In genomic region chr19:8022275-8022674, GRCh38 we compare ENCODE assay signal across 22 cellular contexts. TPM values are rescaled to one million over a fixed set of nuclear protein-coding genes. Genes with fewer than 3 reads are reported as not detected.
A peak's percentile ranks its signal among the peaks of the same experiment; 100 is the strongest.
DNase-seq lines count a peak whose midpoint lies in the region; ATAC-seq, FAIRE-seq and TF ChIP-seq lines count a peak whose summit lies in the region.
"Had no signal": no experiment of that assay in that cellular context is flagged by ENCODE, and none has a peak within 500 bp of the region (broad histone marks: within the 10 kb centered on the region; RNA-seq: fewer than 3 reads in every experiment).

No MANE protein-coding gene starts in this region.

- intact Hi-C loops in K562 (cut with micrococcal nuclease): no loop called here
- intact Hi-C loops in right lobe of liver (cut with DNase I): no loop called here

- H3K14ac ChIP-seq in trophoblast cell (ENCODE audit: low read length): no peak overlapping the region

- H2BK120ac ChIP-seq in trophoblast cell (ENCODE audit: insufficient read depth, low read length, poor library complexity): no peak overlapping the region

- peak overlapping the region in 1 of 2 experiments; percentile 53; a peak in 2 of 4 replicates for H3K9ac ChIP-seq in K562 (ENCODE audit: insufficient read depth in 1 of 2, low read depth in 2 of 2, low read length in 2 of 2)
- no peak overlapping the region for H3K9ac ChIP-seq in trophoblast cell (ENCODE audit: low read length)

- no peak overlapping the region for H3K18ac ChIP-seq in trophoblast cell (ENCODE audit: low read length)

- H3K4ac ChIP-seq in trophoblast cell (ENCODE audit: low read depth, low read length): no peak overlapping the region

- H3K4me3 ChIP-seq in HEK293 (ENCODE audit: low read depth, low read length) (no peak overlapping the region), K562 (no peak overlapping the region), right lobe of liver (no peak overlapping the region), trophoblast cell (ENCODE audit: low read depth, low read length) (no peak overlapping the region)
- H3K4me3 ChIP-seq: MG63, Peyer's patch had no signal

- CTCF ChIA-PET in HEK293 (lab: Yijun Ruan, JAX): no interaction called here
- CTCF ChIA-PET in K562 (lab: Yijun Ruan, JAX; ENCODE audit: low intra/inter-chr PET ratio): interaction anchor here (0.6 kb wide), 1 partner anchor 1057 kb away, joined by 3 read pairs; no protein-coding TSS in a partner anchor

- H3K79me2 ChIP-seq in K562 (ENCODE audit: control insufficient read depth, insufficient read depth, low read length): no peaks in the 10 kb centered on the region
- H3K79me2 ChIP-seq in trophoblast cell (ENCODE audit: control insufficient read depth, insufficient read depth, low read length, poor library complexity): no peaks in the 10 kb centered on the region

- no peak for TF ChIP-seq EP300 in K562 (IDR thresholded peaks at IDR 0.05; ENCODE audit: low read length)

- no peaks in the 10 kb centered on the region for H3K9me1 ChIP-seq in K562 (ENCODE audit: control insufficient read depth, insufficient read depth, low read length)

- POLR2A ChIA-PET in HEK293 (lab: Yijun Ruan, JAX) (interaction anchor here (0.7 kb wide), 1 partner anchor 29 kb away, joined by 10 read pairs; no protein-coding TSS in a partner anchor), K562 (lab: Yijun Ruan, JAX) (no interaction called here)

- FAIRE-seq in K562 (lab: Jason Lieb, UNC): peak; percentile 55
- FAIRE-seq: GM12892, GM19239, H54 had no signal

- no peaks in the 10 kb centered on the region for H4K20me1 ChIP-seq in K562 (replicated peaks; ENCODE audit: control insufficient read depth, insufficient read depth, low read length)

- H3K27me3 ChIP-seq in K562 (ENCODE audit: control insufficient read depth in 2 of 2, insufficient read depth in 2 of 2, low read length in 2 of 2) (no peaks in the 10 kb centered on the region), right lobe of liver (no peaks in the 10 kb centered on the region), trophoblast cell (ENCODE audit: insufficient read depth, low read length) (no peaks in the 10 kb centered on the region)
- H3K27me3 ChIP-seq: MG63, Peyer's patch had no signal

- TF ChIP-seq CTCF in HEK293 (tag by site-specific recombination; IDR thresholded peaks at IDR 0.05) (no peak), K562 (IDR thresholded peaks at IDR 0.05 in 2 of 3, conservative IDR thresholded peaks at IDR 0.05 in 1 of 3; ENCODE audit: insufficient read depth in 2 of 3, low read depth in 1 of 3, low read length in 3 of 3) (peak in 1 of 3 experiments; percentile 23; a peak in 1 of 6 replicates), right lobe of liver (IDR thresholded peaks at IDR 0.05) (no peak)

- peak in 1 of 2 experiments; percentile 33; a peak in 1 of 4 replicates for TF ChIP-seq RAD21 in K562 (CRISPR knock-in tag; conservative IDR thresholded peaks at IDR 0.05 in 1 of 2, IDR thresholded peaks at IDR 0.05 in 1 of 2)

- no peak overlapping the region for H2BK5ac ChIP-seq in trophoblast cell (ENCODE audit: low read depth, low read length, poor library complexity)

- H3K79me1 ChIP-seq in trophoblast cell (ENCODE audit: low read length): peaks cover 3% of the 10 kb centered on the region

- H4K91ac ChIP-seq in trophoblast cell (ENCODE audit: low read depth, low read length): no peak overlapping the region

- no peak overlapping the region for H3K23ac ChIP-seq in trophoblast cell (ENCODE audit: low read length)

- TF ChIP-seq POLR2A in K562 (conservative IDR thresholded peaks at IDR 0.05) (no peak), right lobe of liver (IDR thresholded peaks at IDR 0.05) (no peak)

- H3K27ac ChIP-seq in HEK293 (ENCODE audit: extremely low read depth, low read depth, low read length) (no peak overlapping the region), K562 (ENCODE audit: extremely low read depth, low read depth, low read length) (peak overlapping the region; percentile 36; the same call in 1 of the 3 replicates), right lobe of liver (peak overlapping the region in 2 of 3 donors; percentile 34 to 43), trophoblast cell (ENCODE audit: low read depth, low read length) (no peak overlapping the region)
- H3K27ac ChIP-seq: Peyer's patch had no signal

- no peak overlapping the region for H4K8ac ChIP-seq in trophoblast cell (ENCODE audit: low read depth, low read length)

- H3K9me3 ChIP-seq in HEK293 (ENCODE audit: control insufficient read depth, insufficient read depth, low read depth, low read length): no peaks in the 10 kb centered on the region
- no peaks in the 10 kb centered on the region for H3K9me3 ChIP-seq in K562 (replicated peaks; ENCODE audit: control insufficient read depth, insufficient read depth, low read depth, low read length)
- no peaks in the 10 kb centered on the region for H3K9me3 ChIP-seq in right lobe of liver
- peaks cover 2% of the 10 kb centered on the region for H3K9me3 ChIP-seq in trophoblast cell (ENCODE audit: insufficient read depth, low read depth, low read length)
- H3K9me3 ChIP-seq: MG63, Peyer's patch had no signal

- H2AFZ ChIP-seq in K562 (ENCODE audit: low read depth, low read length) (peak overlapping the region; percentile 85), trophoblast cell (ENCODE audit: insufficient read depth, low read length, poor library complexity) (no peak overlapping the region)

- ATAC-seq in K562 (peak; percentile 80), right lobe of liver (peak; percentile 93 to 99 (median 96))

- H2AK5ac ChIP-seq in trophoblast cell (ENCODE audit: low read length): peak overlapping the region; percentile 73

- WGBS in K562 (ENCODE audit: insufficient coverage, low coverage, missing lambda C conversion rate): 27% methylated on average over 13 of the region's 13 CpGs
- WGBS in right lobe of liver (ENCODE audit: insufficient coverage, low coverage, low lambda C conversion rate, missing lambda C conversion rate): 18% methylated on average over 9 of the region's 13 CpGs
- WGBS in trophoblast cell (ENCODE audit: extremely low coverage, insufficient coverage, insufficient read length): no CpG with 5 or more reads among the region's 13 CpGs

- H3K36me3 ChIP-seq in HEK293 (ENCODE audit: control insufficient read depth in 2 of 2, insufficient read depth in 1 of 2, low read length in 2 of 2): no peaks in the 10 kb centered on the region
- no peaks in the 10 kb centered on the region; the same call in 2 of the 3 replicates for H3K36me3 ChIP-seq in K562 (ENCODE audit: control insufficient read depth, insufficient read depth, low read length)
- H3K36me3 ChIP-seq in right lobe of liver: no peaks in the 10 kb centered on the region
- H3K36me3 ChIP-seq in trophoblast cell (ENCODE audit: control insufficient read depth in 1 of 2, insufficient read depth in 2 of 2, low read length in 2 of 2): no peaks in the 10 kb centered on the region
- H3K36me3 ChIP-seq: MG63, Peyer's patch had no signal

- no TSS peak for BruUV-seq in K562 (replicated peaks; lab: Mats Ljungman, UMichigan)

- no peak overlapping the region for H4K12ac ChIP-seq in trophoblast cell (ENCODE audit: low read depth, low read length)

- in situ Hi-C loops in K562 (cut with MboI): no loop called here

- H3K4me2 ChIP-seq in K562 (ENCODE audit: insufficient read depth, low read length) (peak overlapping the region; percentile 29; the same call in 1 of the 2 replicates), trophoblast cell (ENCODE audit: low read length) (no peak overlapping the region)

- no peak overlapping the region for H2BK12ac ChIP-seq in trophoblast cell (ENCODE audit: low read length)

- H3K4me1 ChIP-seq in HEK293 (ENCODE audit: control insufficient read depth, insufficient read depth, low read length) (no peaks in the 10 kb centered on the region), K562 (replicated peaks in 1 of 2; ENCODE audit: control insufficient read depth in 2 of 2, insufficient read depth in 2 of 2, low read length in 2 of 2) (peaks cover 12 to 17% of the 10 kb centered on the region in 2 experiments; a peak in 4 of 5 replicates), right lobe of liver (peaks cover 0 to 13% (median 4%) of the 10 kb centered on the region in 4 donors), trophoblast cell (ENCODE audit: control insufficient read depth in 1 of 2, insufficient read depth in 2 of 2, low read length in 2 of 2) (peaks cover 4 to 7% of the 10 kb centered on the region in 2 experiments)
- H3K4me1 ChIP-seq: Peyer's patch had no signal

- DNase-seq in K562 (ENCODE audit: extremely low read depth in 1 of 4, low spot score in 3 of 4) (peak; percentile 34 to 64 (median 48)), right lobe of liver (peak; percentile 87 to 96 (median 94)), trophoblast cell (no peak), OCI-M1 (lab: John Stamatoyannopoulos, UW) (no peak), NOMO-1 treated with DMSO at 0.1 percent for 48 hours (lab: John Stamatoyannopoulos, UW; ENCODE audit: unreplicated experiment) (no peak), UCSD-AML1 (lab: John Stamatoyannopoulos, UW; ENCODE audit: unreplicated experiment) (no peak)
- DNase-seq: DMS153, DND-41, KG1, MG63, NCI-H2029 treated with DMSO at 0.1 percent for 48 hours, NCI-H446 treated with DMSO at 0.1 percent for 48 hours, NCI-H526 treated with DMSO at 0.1 percent for 48 hours, Peyer's patch, SHP77 treated with DMSO at 0.1 percent for 48 hours had no signal

RNA-seq across cellular contexts. Expression of gene ELAVL1, which starts 16.8 kb away (rescaled TPM):
- 48.2 and 63.0 TPM in 2 replicates for total RNA-seq in K562 (2011; cell fraction: chromatin; rRNA removed; ENCODE audit: low replicate concordance)
- 28.7 and 31.5 TPM in 2 replicates for total RNA-seq in K562 (2011; cell fraction: nucleolus; rRNA removed)
- 37.9 and 41.0 TPM in 2 replicates for total RNA-seq in K562 (2011; cell fraction: nucleoplasm; rRNA removed)
- total RNA-seq in K562 (2014; rRNA removed) (56.5 and 66.5 TPM in 2 replicates), K562 (2014; rRNA removed; fragmentation: Illumina TruSeq; extraction: Trizol) (69.8 and 72.7 TPM in 2 replicates), K562 (2015; rRNA removed; fragmentation: Illumina TruSeq; extraction: Trizol) (80.1 and 83.1 TPM in 2 replicates), K562 (2021) (172 and 176 TPM in 2 replicates), right lobe of liver (10 to 100 TPM; 25.3 to 33.6 (median 30.3) TPM)
- polyA plus RNA-seq in K562 (2011; rRNA removed) (46.9 and 69.2 TPM in 2 replicates), K562 (2014; fragmentation: Illumina TruSeq; extraction: Trizol) (149 and 156 TPM in 2 replicates), K562 (2014; fragmentation: Nextera tagmentation; extraction: Ambion mirVana) (1 to 10 TPM; 4.3 to 6.9 TPM), K562 (2014; rRNA removed) (63.7 and 78.3 TPM in 2 replicates)
- polyA plus RNA-seq in K562 (2011; cell fraction: cytosol; rRNA removed): 72.8 and 84.8 TPM in 2 replicates
- polyA plus RNA-seq in K562 (2011; cell fraction: nucleus; rRNA removed): 34.4 and 37.5 TPM in 2 replicates
- polyA plus RNA-seq in K562 (2012): 77.5 and 90.3 TPM in 2 replicates
- polyA minus RNA-seq in K562 (2011; rRNA and poly(A)+ RNA removed): 45.5 and 80.2 TPM in 2 replicates
- polyA minus RNA-seq in K562 (2011; cell fraction: cytosol; rRNA and poly(A)+ RNA removed): 74.4 and 81.5 TPM in 2 replicates
- 5.4 and 7.9 TPM in 2 replicates for polyA minus RNA-seq in K562 (2011; cell fraction: nucleus; rRNA and poly(A)+ RNA removed)
- 65.9 and 68.2 TPM in 2 replicates for polyA plus RNA-seq in trophoblast cell (2013)

RNA-seq across cellular contexts. Expression of gene CCL25, which starts 30.3 kb away (rescaled TPM):
- not detected in 2 replicates for total RNA-seq in K562 (2011; cell fraction: chromatin; rRNA removed; ENCODE audit: low replicate concordance)
- total RNA-seq in K562 (2011; cell fraction: nucleolus; rRNA removed): not detected in 2 replicates
- not detected in 2 replicates for total RNA-seq in K562 (2011; cell fraction: nucleoplasm; rRNA removed)
- total RNA-seq in K562 (2014; rRNA removed) (not detected in 2 replicates), K562 (2014; rRNA removed; fragmentation: Illumina TruSeq; extraction: Trizol) (not detected in 2 replicates), K562 (2015; rRNA removed; fragmentation: Illumina TruSeq; extraction: Trizol) (not detected in 2 replicates), K562 (2021) (not detected in 2 replicates), right lobe of liver (under 1 TPM in 1 of 6 experiments, not detected in 5; 0.51 TPM)
- polyA plus RNA-seq in K562 (2011; rRNA removed) (0.15 TPM in 1 of 2 replicates, not detected in the other), K562 (2014; fragmentation: Illumina TruSeq; extraction: Trizol) (not detected in 2 replicates), K562 (2014; fragmentation: Nextera tagmentation; extraction: Ambion mirVana) (not detected), K562 (2014; rRNA removed) (not detected in 2 replicates)
- 0.07 and 0.18 TPM in 2 replicates for polyA plus RNA-seq in K562 (2011; cell fraction: cytosol; rRNA removed)
- polyA plus RNA-seq in K562 (2011; cell fraction: nucleus; rRNA removed): 0.14 TPM in 1 of 2 replicates, not detected in the other
- 0.10 TPM in 1 of 2 replicates, not detected in the other for polyA plus RNA-seq in K562 (2012)
- polyA minus RNA-seq in K562 (2011; rRNA and poly(A)+ RNA removed): not detected in 2 replicates
- polyA minus RNA-seq in K562 (2011; cell fraction: cytosol; rRNA and poly(A)+ RNA removed): not detected in 2 replicates
- polyA minus RNA-seq in K562 (2011; cell fraction: nucleus; rRNA and poly(A)+ RNA removed): not detected in 2 replicates
- 0.10 TPM in 2 replicates for polyA plus RNA-seq in trophoblast cell (2013)
- total RNA-seq: A172, HT-29 had no signal
- polyA plus RNA-seq: BJ had no signal

Comparison
In these comparisons a context has a peak if more than half of its experiments do, and no peak if none do; other contexts are left out.
1. H3K27ac ChIP-seq: peak in K562 (single experiment) and right lobe of liver (2 of 3); none in HEK293 (single experiment) and trophoblast cell (single experiment).
2. DNase-seq: peak in K562 (4 of 4) and right lobe of liver (3 of 3); none in trophoblast cell (0 of 2), OCI-M1 (single experiment), NOMO-1 treated with DMSO at 0.1 percent for 48 hours (single experiment) and UCSD-AML1 (single experiment).